Comparison of ENCODE assay signal across 15 cellular contexts in genomic region chr12:84201976-84202375, GRCh38.
DNase-seq lines count a peak whose midpoint lies in the region; ATAC-seq lines count a peak whose summit lies in the region.
"Had no signal": no experiment of that assay in that cellular context is flagged by ENCODE, and none has a peak within 500 bp of the region (broad histone marks: within the 10 kb centered on the region; RNA-seq: fewer than 3 reads in every experiment).

No MANE protein-coding gene starts in this region.

- no peak for ATAC-seq in GM18868 (IDR thresholded peaks at IDR 0.05; ENCODE audit: unreplicated experiment)
- ATAC-seq: CD8-positive, alpha-beta T cell had no signal

- DNase-seq in Daoy (ENCODE audit: low read depth) (peak; percentile 1), NCI-H2171 treated with DMSO at 0.1 percent for 48 hours (lab: John Stamatoyannopoulos, UW) (peak; percentile 90), dedifferentiated amniotic fluid mesenchymal stem cell (ENCODE audit: extremely low spot score) (peak; percentile 9), retina (peak; percentile 7), NCI-H1694 treated with DMSO at 0.1 percent for 48 hours (lab: John Stamatoyannopoulos, UW) (no peak)
- no peak for DNase-seq in stimulated activated CD4-positive, alpha-beta T cell treated with anti-CD3 and anti-CD28 coated beads, Interleukin-12 subunit alpha, Interleukin-12 subunit beta, amount 100 ng/mL, for 4 hours
- DNase-seq: CD8-positive, alpha-beta T cell; NCI-H1417; NCI-H2029 treated with DMSO at 0.1 percent for 48 hours; NCI-H345; NCI-H526; NK-92 treated with Interleukin-12 subunit alpha and Interleukin-12 subunit beta, amount 100 ng/mL, for 24 hours; RPMI8226; SW 1271 had no signal

Comparison
In these comparisons a context has a peak if more than half of its experiments do, and no peak if none do; other contexts are left out.
1. DNase-seq: peak in Daoy (single experiment), NCI-H2171 treated with DMSO at 0.1 percent for 48 hours (single experiment), dedifferentiated amniotic fluid mesenchymal stem cell (single experiment) and retina (single experiment); none in stimulated activated CD4-positive, alpha-beta T cell treated with anti-CD3 and anti-CD28 coated beads, Interleukin-12 subunit alpha, Interleukin-12 subunit beta, amount 100 ng/mL, for 4 hours (single experiment) and NCI-H1694 treated with DMSO at 0.1 percent for 48 hours (single experiment).